Comparison of ENCODE assay signal across 27 cellular contexts in the genomic region with DNA sequence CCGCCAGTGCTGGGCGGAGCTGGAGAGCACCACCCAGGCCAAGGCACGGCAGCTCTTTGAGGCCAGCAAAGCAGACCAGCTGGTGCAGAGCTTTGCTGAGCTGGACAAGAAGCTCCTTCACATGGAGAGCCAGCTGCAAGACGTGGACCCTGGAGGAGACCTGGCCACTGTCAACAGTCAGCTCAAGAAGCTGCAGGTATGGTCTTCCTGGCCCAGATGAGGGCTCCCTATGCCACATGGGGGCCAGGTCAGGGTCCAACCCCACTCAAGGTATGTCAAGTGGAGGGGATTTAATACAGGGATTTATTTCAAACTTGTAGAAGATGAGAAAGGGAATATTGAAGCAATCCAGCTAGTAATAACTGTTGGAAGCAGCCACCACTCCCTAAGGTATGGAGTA.
"Had no signal": no experiment of that assay in that cellular context is flagged by ENCODE, and none has a peak within 500 bp of the region (broad histone marks: within the 10 kb centered on the region; RNA-seq: fewer than 3 reads in every experiment).

No MANE protein-coding gene starts in this region.

- H3K9ac ChIP-seq: neural progenitor cell had no signal

- H3K4me2 ChIP-seq: neural progenitor cell, smooth muscle cell had no signal

- H3K36me3 ChIP-seq: neural progenitor cell, pancreas, prostate gland, spleen, tibial artery, transverse colon, upper lobe of right lung, uterus had no signal

- H3K27ac ChIP-seq: neural progenitor cell, pancreas, prostate gland, skin epidermis, spleen, suprapubic skin, testis, tibial artery, transverse colon, upper lobe of right lung, uterus had no signal

- H3K9me3 ChIP-seq: pancreas, prostate gland, suprapubic skin, testis, tibial artery, transverse colon, upper lobe of right lung, uterus had no signal

- H3K4me1 ChIP-seq: pancreas, prostate gland had no signal

- FAIRE-seq: pancreas had no signal

- ATAC-seq: naive thymus-derived CD4-positive, alpha-beta T cell; natural killer cell; pancreas; right cardiac atrium; sciatic nerve; stimulated activated memory B cell treated with anti-CD40 and anti-IgM and Interleukin-4, amounts not matched to agents 10 μg/mL and 1 μg/mL and 100 μg/mL, for 72 hours; stimulated activated naive CD8-positive, alpha-beta T cell treated with anti-CD3 and anti-CD28 coated beads, Interleukin-15, amount 100 ng/mL, for 72 hours; stimulated activated naive CD8-positive, alpha-beta T cell treated with anti-CD3 and anti-CD28 coated beads, Interleukin-15, Interleukin-2, amounts not matched to agents 100 U/mL and 50 U/mL, for 24 hours; upper lobe of right lung had no signal

- H3K4me3 ChIP-seq: neural progenitor cell, pancreas, prostate gland, skin epidermis, smooth muscle cell, spleen, suprapubic skin, testis, tibial artery, transverse colon, upper lobe of right lung, uterus had no signal

- H3K27me3 ChIP-seq: pancreas, testis, upper lobe of right lung, uterus had no signal

- H2AFZ ChIP-seq: neural progenitor cell had no signal

- DNase-seq: naive thymus-derived CD4-positive, alpha-beta T cell; natural killer cell; occipital lobe; pancreas; right cardiac atrium; spleen; stimulated activated CD4-positive, alpha-beta T cell treated with anti-CD3 and anti-CD28 coated beads, Interleukin-12 subunit alpha, Interleukin-12 subunit beta, amount 100 ng/mL, for 4 hours; stimulated activated CD4-positive, alpha-beta T cell treated with anti-CD3 and anti-CD28 coated beads, Interleukin-1b, Interleukin-23, amount 100 ng/mL, for 48 hours; stimulated activated CD4-positive, alpha-beta T cell treated with anti-CD3 and anti-CD28 coated beads, Interleukin-4, amount 100 ng/mL, for 1 hour; stimulated activated CD4-positive, alpha-beta T cell treated with anti-CD3 and anti-CD28 coated beads, Interleukin-4, amount 100 ng/mL, for 4 hours; stimulated activated CD8-positive, alpha-beta memory T cell treated with anti-CD3 and anti-CD28 coated beads, Interleukin-4, amount 100 ng/mL, for 48 hours; stimulated activated naive CD4-positive, alpha-beta T cell; stimulated activated naive CD8-positive, alpha-beta T cell treated with anti-CD3 and anti-CD28 coated beads, Interleukin-15, amount 100 ng/mL, for 72 hours; stimulated activated naive CD8-positive, alpha-beta T cell treated with anti-CD3 and anti-CD28 coated beads, Interleukin-15, Interleukin-2, amounts not matched to agents 100 U/mL and 50 U/mL, for 24 hours; substantia nigra; testis; tibial artery; transverse colon; upper lobe of right lung; uterus had no signal
